In genomic region chr4:55866290-55866907, GRCh38 we compare ENCODE assay signal across 8 cellular contexts. TPM values are rescaled to one million over a fixed set of nuclear protein-coding genes. Genes with fewer than 3 reads are reported as not detected.
DNase-seq lines count a peak whose midpoint lies in the region; ATAC-seq and TF ChIP-seq lines count a peak whose summit lies in the region.

No MANE protein-coding gene starts in this region.

- H3K4me3 ChIP-seq in right cardiac atrium (ENCODE audit: low read length) (no peak overlapping the region), tibial artery (no peak overlapping the region)

- peak overlapping the region; percentile 47 for H3K4me3 Mint-ChIP-seq in activated naive CD8-positive, alpha-beta T cell

- H3K36me3 ChIP-seq in tibial artery: peaks cover 31 to 51% (median 39%) of the 10 kb centered on the region in 3 donors

- peaks cover 27% of the 10 kb centered on the region for H3K4me1 Mint-ChIP-seq in activated naive CD8-positive, alpha-beta T cell (ENCODE audit: low read depth)

- 63% methylated on average over 2 of the region's 2 CpGs for WGBS in right cardiac atrium

- TF ChIP-seq CTCF in tibial artery (IDR thresholded peaks at IDR 0.05): no peak

- H3K27ac Mint-ChIP-seq in activated naive CD8-positive, alpha-beta T cell: peak overlapping the region; percentile 78

- H3K27me3 ChIP-seq in right cardiac atrium (ENCODE audit: control insufficient read depth, insufficient read depth) (no peaks in the 10 kb centered on the region), tibial artery (no peaks in the 10 kb centered on the region)

- H3K27ac ChIP-seq in right cardiac atrium (ENCODE audit: low read length): no peak overlapping the region
- H3K27ac ChIP-seq in tibial artery: peak overlapping the region; percentile 47 to 71

- in situ Hi-C loops in Caki2 (cut with HindIII; ENCODE audit: low pct_unique_long_range_greater_than_20kb, low sequenced_read_pairs): no loop called here

- ATAC-seq in GM21390 (IDR thresholded peaks at IDR 0.05; ENCODE audit: unreplicated experiment): peak; percentile 85
- ATAC-seq in right cardiac atrium: peak; percentile 96 to 99
- no peak for ATAC-seq in left colon

- H3K36me3 Mint-ChIP-seq in activated naive CD8-positive, alpha-beta T cell: peaks cover 11% of the 10 kb centered on the region

- DNase-seq in Caki2 (ENCODE audit: low read depth): peak; percentile 51
- DNase-seq in HPDE6-E6E7 (ENCODE audit: extremely low spot score): peak; percentile 50
- no peak for DNase-seq in right cardiac atrium
- no peak for DNase-seq in tibial artery
- DNase-seq in NCI-H2196 treated with DMSO at 0.1 percent for 48 hours (lab: John Stamatoyannopoulos, UW; ENCODE audit: unreplicated experiment): no peak
- no peak for DNase-seq in left colon

- H3K9me3 ChIP-seq in right cardiac atrium (ENCODE audit: control insufficient read depth, low read length) (no peaks in the 10 kb centered on the region), tibial artery (no peaks in the 10 kb centered on the region)

- H3K27me3 Mint-ChIP-seq in activated naive CD8-positive, alpha-beta T cell: no peaks in the 10 kb centered on the region

- no peaks in the 10 kb centered on the region for H3K4me1 ChIP-seq in right cardiac atrium (ENCODE audit: control insufficient read depth, insufficient read depth, low read length)
- peaks cover 0 to 23% (median 12%) of the 10 kb centered on the region in 4 donors for H3K4me1 ChIP-seq in tibial artery

- H3K9me3 Mint-ChIP-seq in activated naive CD8-positive, alpha-beta T cell (ENCODE audit: low read depth): no peaks in the 10 kb centered on the region

- intact Hi-C loops in right cardiac atrium (cut with DNase I): loop anchor here in 1 of 4 donors (5.0 kb wide), 1 partner anchor 519 kb away; the partner anchor contains the start of gene SRD5A3
- intact Hi-C loops in tibial artery (cut with DNase I; ENCODE audit: low total_unique reads): no loop called here
- intact Hi-C loops in left colon (cut with DNase I, micrococcal nuclease): loop anchor here in 1 of 2 donors (10.0 kb wide), 2 partner anchors 312 to 522 kb away; partner anchors contain the start of gene SRD5A3

RNA-seq across cellular contexts. Expression of gene EXOC1, which starts 13.0 kb away (rescaled TPM):
- 9.1 and 13.8 TPM in 2 replicates for total RNA-seq in Caki2 (2014; rRNA removed; shearing (Covaris generic); ENCODE audit: low replicate concordance)
- total RNA-seq in right cardiac atrium: 10 to 100 TPM; 20.9 to 26.2 (median 22.7) TPM
- 13.6 TPM for polyA plus RNA-seq in right cardiac atrium
- total RNA-seq in left colon: 10 to 100 TPM; 37.1 to 43.8 TPM

RNA-seq across cellular contexts. Expression of gene EXOC1L, which starts 46.8 kb away (rescaled TPM):
- not detected in 2 replicates for total RNA-seq in Caki2 (2014; rRNA removed; shearing (Covaris generic); ENCODE audit: low replicate concordance)
- not detected for total RNA-seq in right cardiac atrium
- 0.11 TPM for polyA plus RNA-seq in right cardiac atrium
- total RNA-seq in left colon: not detected

Comparison
In these comparisons a context has a peak if more than half of its experiments do, and no peak if none do; other contexts are left out.
1. DNase-seq: peak in Caki2 (single experiment) and HPDE6-E6E7 (single experiment); none in right cardiac atrium (0 of 3), tibial artery (0 of 2), NCI-H2196 treated with DMSO at 0.1 percent for 48 hours (single experiment) and left colon (0 of 2).